ENCODE assay signal across 8 cellular contexts in the genomic region with DNA sequence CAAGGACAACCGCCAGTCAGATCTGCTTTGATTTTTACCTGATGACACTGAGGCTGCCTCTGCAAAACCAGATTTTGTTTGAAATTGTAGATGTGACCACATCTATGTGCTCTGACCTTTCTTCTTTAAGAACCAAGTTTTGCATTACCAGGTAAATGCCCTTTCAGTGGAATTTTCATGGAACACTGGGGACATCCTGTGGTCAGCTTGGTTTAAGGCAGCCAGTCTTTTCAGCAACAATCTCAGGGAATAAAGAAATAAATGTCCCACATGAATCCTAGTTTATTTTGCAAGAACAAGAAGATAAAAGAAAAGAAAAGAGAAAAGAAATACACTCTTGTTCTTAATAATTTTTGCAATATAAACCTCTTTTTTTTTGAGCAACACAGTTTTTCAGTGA.
DNase-seq lines count a peak whose midpoint lies in the region; ATAC-seq and TF ChIP-seq lines count a peak whose summit lies in the region.

No MANE protein-coding gene starts in this region.

- peaks cover 21% of the 10 kb centered on the region for H3K4me1 Mint-ChIP-seq in progenitor cell of endocrine pancreas (ENCODE audit: low read depth)
- no peaks in the 10 kb centered on the region for H3K4me1 Mint-ChIP-seq in effector memory CD8-positive, alpha-beta T cell (ENCODE audit: low read depth in 2 of 2)

- DNase-seq in NCI-H526 (lab: John Stamatoyannopoulos, UW): peak; percentile 19 to 65
- peak; percentile 48 for DNase-seq in epithelial cell of esophagus (ENCODE audit: low read depth)
- no peak for DNase-seq in progenitor cell of endocrine pancreas (ENCODE audit: low spot score, unreplicated experiment)
- no peak for DNase-seq in MV-4-11 (lab: John Stamatoyannopoulos, UW)
- DNase-seq in amniotic stem cell (lab: John Stamatoyannopoulos, UW): no peak
- no peak for DNase-seq in effector memory CD8-positive, alpha-beta T cell
- no peak for DNase-seq in foreskin melanocyte

- H3K27ac Mint-ChIP-seq in progenitor cell of endocrine pancreas: no peak overlapping the region
- H3K27ac Mint-ChIP-seq in effector memory CD8-positive, alpha-beta T cell: no peak overlapping the region

- peak; percentile 23 for TF ChIP-seq CTCF in GM12873 (IDR thresholded peaks at IDR 0.05; ENCODE audit: insufficient read depth, low read depth, low read length, missing control alignments)
- TF ChIP-seq CTCF in epithelial cell of esophagus (IDR thresholded peaks at IDR 0.05; ENCODE audit: insufficient read depth, low read depth, low read length, missing control alignments): peak; percentile 58
- TF ChIP-seq CTCF in progenitor cell of endocrine pancreas (IDR thresholded peaks at IDR 0.05; ENCODE audit: unreplicated experiment): peak; percentile 78

- no peaks in the 10 kb centered on the region for H3K9me3 Mint-ChIP-seq in progenitor cell of endocrine pancreas (ENCODE audit: low read depth)
- no peaks in the 10 kb centered on the region for H3K9me3 Mint-ChIP-seq in effector memory CD8-positive, alpha-beta T cell

- H3K27me3 Mint-ChIP-seq in progenitor cell of endocrine pancreas: peaks cover 2% of the 10 kb centered on the region
- peaks cover 19 to 64% of the 10 kb centered on the region in 2 donors for H3K27me3 Mint-ChIP-seq in effector memory CD8-positive, alpha-beta T cell

- no peak for ATAC-seq in effector memory CD8-positive, alpha-beta T cell (replicated peaks)

- no peaks in the 10 kb centered on the region for H3K36me3 Mint-ChIP-seq in progenitor cell of endocrine pancreas (ENCODE audit: insufficient read depth)
- H3K36me3 Mint-ChIP-seq in effector memory CD8-positive, alpha-beta T cell (ENCODE audit: insufficient read depth): no peaks in the 10 kb centered on the region

- no peak overlapping the region for H3K4me3 Mint-ChIP-seq in progenitor cell of endocrine pancreas (ENCODE audit: low read depth)
- H3K4me3 Mint-ChIP-seq in effector memory CD8-positive, alpha-beta T cell: no peak overlapping the region

- no peak overlapping the region for H3K4me3 ChIP-seq in epithelial cell of esophagus (ENCODE audit: low read length)

Comparison
In these comparisons a context has a peak if more than half of its experiments do, and no peak if none do; other contexts are left out.
1. CTCF ChIP-seq: peak in every context shown above with its lines; median percentile 78 in progenitor cell of endocrine pancreas; 58 in epithelial cell of esophagus; 23 in GM12873.
2. DNase-seq: peak in NCI-H526 (2 of 2) and epithelial cell of esophagus (single experiment); none in progenitor cell of endocrine pancreas (single experiment), MV-4-11 (single experiment), amniotic stem cell (single experiment), effector memory CD8-positive, alpha-beta T cell (0 of 3) and foreskin melanocyte (single experiment).